1 cellular context compared by ENCODE assay signal in the genomic region with DNA sequence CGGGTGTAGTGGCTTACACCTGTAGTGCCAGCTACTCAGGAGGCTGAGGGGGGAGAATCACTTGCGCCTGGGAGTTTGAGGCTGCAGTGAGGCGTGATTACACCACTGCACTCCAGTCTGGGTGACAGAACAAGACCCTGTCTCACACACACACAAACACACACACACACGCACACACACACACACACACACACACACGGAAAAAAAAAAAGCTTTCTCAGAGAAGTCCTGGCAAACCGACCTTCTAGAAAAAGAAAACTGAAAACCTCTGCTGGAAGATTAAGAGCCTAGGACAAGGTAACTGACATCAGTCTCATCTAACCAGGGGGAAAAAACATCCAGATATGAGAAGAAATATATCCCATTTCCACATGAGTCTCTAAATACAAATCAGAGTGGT.
TF ChIP-seq lines count a peak whose summit lies in the region.

No MANE protein-coding gene starts in this region.

TF ChIP-seq in HEK293, 187 proteins besides CTCF, POLR2A, EP300 and RAD21 (continued from another document):
- TF ChIP-seq, protein P1, sequence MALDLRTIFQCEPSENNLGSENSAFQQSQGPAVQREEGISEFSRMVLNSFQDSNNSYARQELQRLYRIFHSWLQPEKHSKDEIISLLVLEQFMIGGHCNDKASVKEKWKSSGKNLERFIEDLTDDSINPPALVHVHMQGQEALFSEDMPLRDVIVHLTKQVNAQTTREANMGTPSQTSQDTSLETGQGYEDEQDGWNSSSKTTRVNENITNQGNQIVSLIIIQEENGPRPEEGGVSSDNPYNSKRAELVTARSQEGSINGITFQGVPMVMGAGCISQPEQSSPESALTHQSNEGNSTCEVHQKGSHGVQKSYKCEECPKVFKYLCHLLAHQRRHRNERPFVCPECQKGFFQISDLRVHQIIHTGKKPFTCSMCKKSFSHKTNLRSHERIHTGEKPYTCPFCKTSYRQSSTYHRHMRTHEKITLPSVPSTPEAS (tag by site-specific recombination; IDR thresholded peaks at IDR 0.05): peak; percentile 66; the same call in 1 of the 2 replicates
